In genomic region chr13:51588406-51588949, GRCh38 we compare ENCODE assay signal across 23 cellular contexts. TPM values are rescaled to one million over a fixed set of nuclear protein-coding genes. Genes with fewer than 3 reads are reported as not detected.
DNase-seq lines count a peak whose midpoint lies in the region; ATAC-seq and TF ChIP-seq lines count a peak whose summit lies in the region.
"Had no signal": no experiment of that assay in that cellular context is flagged by ENCODE, and none has a peak within 500 bp of the region (broad histone marks: within the 10 kb centered on the region; RNA-seq: fewer than 3 reads in every experiment).

No MANE protein-coding gene starts in this region.

- dilution Hi-C loops in IMR-90 (cut with HindIII; ENCODE audit: low sequenced_read_pairs, unreplicated experiment): no loop called here

- H4K91ac ChIP-seq in IMR-90 (ENCODE audit: insufficient read depth, low read depth, low read length): 0 out of 2 replicates have a peak overlapping the region, but pooled peaks have one; percentile 2

- peak overlapping the region; percentile 51; the same call in 1 of the 2 replicates for H4K5ac ChIP-seq in IMR-90 (ENCODE audit: low read depth, low read length)

- peak overlapping the region; percentile 17 for H3K27ac Mint-ChIP-seq in dendritic cell treated with granulocyte-macrophage colony-stimulating factor and Interleukin-4, amounts not matched to agents 40 ng/mL and 50 ng/mL, for 4 days
- H3K27ac Mint-ChIP-seq: activated CD4-positive, alpha-beta T cell treated with anti-CD3 and anti-CD28 coated beads, Interleukin-2, amount 10 ng/mL, durations not matched to agents 24 days and 14 days; activated naive CD4-positive, alpha-beta T cell treated with anti-CD3 and anti-CD28 coated beads, Interleukin-2, amount 10 ng/mL, durations not matched to agents 7 days and 5 days; stimulated activated naive B cell treated with anti-CD40 and anti-IgM and Interleukin-4, amounts not matched to agents 10 μg/mL and 1 μg/mL and 100 μg/mL, for 72 hours had no signal

- H3K36me3 ChIP-seq in SK-N-SH (replicated peaks in 1 of 2; ENCODE audit: control insufficient read depth in 1 of 2, insufficient read depth in 2 of 2, low read length in 1 of 2) (peaks cover 0 to 4% of the 10 kb centered on the region in 2 experiments), IMR-90 (ENCODE audit: control insufficient read depth, insufficient read depth, low read length) (no peaks in the 10 kb centered on the region), parathyroid adenoma (ENCODE audit: control insufficient read depth, insufficient read depth, low read length) (no peaks in the 10 kb centered on the region)
- H3K36me3 ChIP-seq: BLaER1 treated with 17β-estradiol and CSF1 and Interleukin-3, amounts not matched to agents 10 nM and 100 nM; HAP-1; lower lobe of right lung; tibial artery had no signal

- no peak overlapping the region; a peak in 1 of 4 replicates for H3K27ac ChIP-seq in SK-N-SH (ENCODE audit: low read depth in 2 of 2, low read length in 1 of 2)
- no peak overlapping the region for H3K27ac ChIP-seq in IMR-90 (ENCODE audit: insufficient read depth, low read length)
- H3K27ac ChIP-seq in parathyroid adenoma: peak overlapping the region; percentile 27
- H3K27ac ChIP-seq: BLaER1 treated with 17β-estradiol and CSF1 and Interleukin-3, amounts not matched to agents 10 nM and 100 nM; lower lobe of right lung; PC-9; psoas muscle; tibial artery had no signal

- H3K4ac ChIP-seq in IMR-90 (ENCODE audit: low read depth, low read length): peak overlapping the region; percentile 12; the same call in 1 of the 2 replicates

- H3K4me1 ChIP-seq in SK-N-SH (ENCODE audit: control insufficient read depth in 1 of 2, insufficient read depth in 2 of 2, low read depth in 1 of 2, low read length in 1 of 2): peaks cover 25 to 38% of the 10 kb centered on the region in 2 experiments; a peak in 3 of 4 replicates
- H3K4me1 ChIP-seq in IMR-90 (ENCODE audit: control insufficient read depth, insufficient read depth, low read length): peaks cover 8% of the 10 kb centered on the region
- peaks cover 30% of the 10 kb centered on the region for H3K4me1 ChIP-seq in parathyroid adenoma

- H3K27me3 ChIP-seq in SK-N-SH (ENCODE audit: insufficient read depth) (no peaks in the 10 kb centered on the region), IMR-90 (ENCODE audit: control insufficient read depth, insufficient read depth, low read length) (no peaks in the 10 kb centered on the region), parathyroid adenoma (ENCODE audit: control insufficient read depth, insufficient read depth, low read length) (no peaks in the 10 kb centered on the region)
- H3K27me3 ChIP-seq: BLaER1 treated with 17β-estradiol and CSF1 and Interleukin-3, amounts not matched to agents 10 nM and 100 nM; tibial artery had no signal

- H3K56ac ChIP-seq in IMR-90 (ENCODE audit: extremely low read depth, insufficient read depth, low read length): no peak overlapping the region

- no peaks in the 10 kb centered on the region for H3K27me3 Mint-ChIP-seq in dendritic cell treated with granulocyte-macrophage colony-stimulating factor and Interleukin-4, amounts not matched to agents 40 ng/mL and 50 ng/mL, for 4 days
- H3K27me3 Mint-ChIP-seq: activated CD4-positive, alpha-beta T cell treated with anti-CD3 and anti-CD28 coated beads, Interleukin-2, amount 10 ng/mL, durations not matched to agents 24 days and 14 days; activated naive CD4-positive, alpha-beta T cell treated with anti-CD3 and anti-CD28 coated beads, Interleukin-2, amount 10 ng/mL, durations not matched to agents 7 days and 5 days; stimulated activated naive B cell treated with anti-CD40 and anti-IgM and Interleukin-4, amounts not matched to agents 10 μg/mL and 1 μg/mL and 100 μg/mL, for 72 hours had no signal

- no TSS peak for BruUV-seq in IMR-90 (replicated peaks; lab: Mats Ljungman, UMichigan)

- CTCF ChIA-PET in SK-N-SH (lab: Yijun Ruan, JAX): interaction anchor here (1.1 kb wide), 1 partner anchor 209 kb away, joined by 3 read pairs; no protein-coding TSS in a partner anchor
- CTCF ChIA-PET in IMR-90 (lab: Yijun Ruan, JAX): no interaction called here

- no peak overlapping the region for H2BK120ac ChIP-seq in IMR-90 (ENCODE audit: low read depth, low read length)

- no peak overlapping the region for H2BK20ac ChIP-seq in IMR-90 (ENCODE audit: low read depth, low read length)

- no peak for TF ChIP-seq POLR2A in IMR-90 (IDR thresholded peaks at IDR 0.05; ENCODE audit: low read depth, low read length)

- H3K18ac ChIP-seq in IMR-90 (ENCODE audit: low read depth, low read length): peak overlapping the region; percentile 47; the same call in 1 of the 2 replicates

- intact Hi-C loops in IMR-90 (cut with micrococcal nuclease): loop anchor here (5.0 to 10.0 kb wide), 2 partner anchors 194 to 536 kb away; partner anchors contain the start of gene NEK5
- intact Hi-C loops in dendritic cell treated with granulocyte-macrophage colony-stimulating factor and Interleukin-4, amounts not matched to agents 40 ng/mL and 50 ng/mL, for 4 days (cut with micrococcal nuclease): loop anchor here (5.0 to 10.0 kb wide), 3 partner anchors 34 to 214 kb away; partner anchors contain the start of gene DHRS12

- 0 out of 2 replicates have a peak overlapping the region, but pooled peaks have one; percentile 16 for H3K14ac ChIP-seq in IMR-90 (replicated peaks; ENCODE audit: low read depth, low read length)

- 0 out of 3 replicates have a peak overlapping the region, but pooled peaks have one; percentile 17 for H2BK15ac ChIP-seq in IMR-90 (ENCODE audit: low read depth, low read length)

- TF ChIP-seq RAD21 in SK-N-SH (IDR thresholded peaks at IDR 0.05; ENCODE audit: low read length) (no peak), IMR-90 (IDR thresholded peaks at IDR 0.05; ENCODE audit: low read length) (no peak)

- H3K79me1 ChIP-seq in IMR-90 (ENCODE audit: low read depth in 1 of 2, low read length in 2 of 2): peaks cover 10 to 52% of the 10 kb centered on the region in 2 experiments

- TF ChIP-seq CTCF in SK-N-SH (IDR thresholded peaks at IDR 0.05): no peak
- no peak for TF ChIP-seq CTCF in IMR-90 (conservative IDR thresholded peaks at IDR 0.05; ENCODE audit: low read depth, low read length)
- TF ChIP-seq CTCF in parathyroid adenoma (IDR thresholded peaks at IDR 0.05): no peak

- no peak overlapping the region for H2AK9ac ChIP-seq in IMR-90 (replicated peaks; ENCODE audit: low read depth, low read length, poor library complexity)

- peaks cover 34% of the 10 kb centered on the region for H3K36me3 Mint-ChIP-seq in dendritic cell treated with granulocyte-macrophage colony-stimulating factor and Interleukin-4, amounts not matched to agents 40 ng/mL and 50 ng/mL, for 4 days (ENCODE audit: low read depth)
- H3K36me3 Mint-ChIP-seq: immature natural killer cell had no signal

- H3K9me1 ChIP-seq in IMR-90 (ENCODE audit: insufficient read depth, low read length): peaks cover 3% of the 10 kb centered on the region

- in situ Hi-C loops in IMR-90 (cut with MboI; ENCODE audit: low sequenced_read_pairs): loop anchor here (10.0 kb wide), 1 partner anchor 144 kb away; no protein-coding TSS in a partner anchor
- in situ Hi-C loops in KBM-7 (cut with MboI; ENCODE audit: low pct_unique_long_range_greater_than_20kb, low sequenced_read_pairs): no loop called here

- no peak overlapping the region for H3K9ac ChIP-seq in SK-N-SH
- no peak overlapping the region for H3K9ac ChIP-seq in IMR-90 (ENCODE audit: low read depth, low read length)
- H3K9ac ChIP-seq in parathyroid adenoma: no peak overlapping the region
- H3K9ac ChIP-seq: BLaER1 treated with 17β-estradiol and CSF1 and Interleukin-3, amounts not matched to agents 10 nM and 100 nM had no signal

- peak overlapping the region; percentile 75; the same call in 1 of the 2 replicates for H3K23ac ChIP-seq in IMR-90 (ENCODE audit: low read depth, low read length)

- H3F3A ChIP-seq in SK-N-SH (replicated peaks; ENCODE audit: insufficient read depth): peaks cover 38% of the 10 kb centered on the region

- H3K4me3 ChIP-seq in SK-N-SH (ENCODE audit: low read depth in 2 of 2, low read length in 1 of 2) (no peak overlapping the region), IMR-90 (ENCODE audit: insufficient read depth, low read depth, low read length) (no peak overlapping the region), parathyroid adenoma (ENCODE audit: low read depth, low read length) (no peak overlapping the region)
- H3K4me3 ChIP-seq: BLaER1 treated with 17β-estradiol and CSF1 and Interleukin-3, amounts not matched to agents 10 nM and 100 nM; HAP-1; lower lobe of right lung; PC-9; psoas muscle; tibial artery had no signal

- H3K4me1 Mint-ChIP-seq in dendritic cell treated with granulocyte-macrophage colony-stimulating factor and Interleukin-4, amounts not matched to agents 40 ng/mL and 50 ng/mL, for 4 days (ENCODE audit: low read depth): peaks cover 52% of the 10 kb centered on the region

- H4K8ac ChIP-seq in IMR-90 (ENCODE audit: low read depth in 2 of 2, low read length in 2 of 2): peak overlapping the region in 1 of 2 experiments; percentile 32; a peak in 2 of 4 replicates

- peak overlapping the region; percentile 40; the same call in 1 of the 2 replicates for H2AK5ac ChIP-seq in IMR-90 (ENCODE audit: low read depth, low read length)

- no peak overlapping the region for H3K4me2 ChIP-seq in SK-N-SH
- H3K4me2 ChIP-seq in IMR-90 (ENCODE audit: low read depth, low read length): no peak overlapping the region
- H3K4me2 ChIP-seq in parathyroid adenoma (ENCODE audit: low read length): peak overlapping the region; percentile 12
- H3K4me2 ChIP-seq: PC-9 had no signal

- peaks cover 82% of the 10 kb centered on the region for H3K79me2 ChIP-seq in SK-N-SH (ENCODE audit: insufficient read depth)
- H3K79me2 ChIP-seq in parathyroid adenoma: peaks cover 8% of the 10 kb centered on the region

- H4K20me1 ChIP-seq in SK-N-SH (ENCODE audit: insufficient read depth) (peaks cover 13% of the 10 kb centered on the region; the same call in 1 of the 2 replicates), IMR-90 (ENCODE audit: insufficient read depth, low read length) (0 out of 2 replicates have a peak, but pooled peaks cover 4% of the 10 kb centered on the region)

- H2AFZ ChIP-seq in SK-N-SH (ENCODE audit: low read depth) (no peak overlapping the region), IMR-90 (replicated peaks; ENCODE audit: low read length, poor library complexity) (no peak overlapping the region), parathyroid adenoma (no peak overlapping the region)
- H2AFZ ChIP-seq: PC-9 had no signal

- no peaks in the 10 kb centered on the region for H3K9me3 Mint-ChIP-seq in dendritic cell treated with granulocyte-macrophage colony-stimulating factor and Interleukin-4, amounts not matched to agents 40 ng/mL and 50 ng/mL, for 4 days
- H3K9me3 Mint-ChIP-seq: activated CD4-positive, alpha-beta T cell treated with anti-CD3 and anti-CD28 coated beads, Interleukin-2, amount 10 ng/mL, durations not matched to agents 24 days and 14 days; activated naive CD4-positive, alpha-beta T cell treated with anti-CD3 and anti-CD28 coated beads, Interleukin-2, amount 10 ng/mL, durations not matched to agents 7 days and 5 days; immature natural killer cell; stimulated activated naive B cell treated with anti-CD40 and anti-IgM and Interleukin-4, amounts not matched to agents 10 μg/mL and 1 μg/mL and 100 μg/mL, for 72 hours had no signal

- peak overlapping the region; percentile 46 for H3K4me3 Mint-ChIP-seq in dendritic cell treated with granulocyte-macrophage colony-stimulating factor and Interleukin-4, amounts not matched to agents 40 ng/mL and 50 ng/mL, for 4 days
- H3K4me3 Mint-ChIP-seq: activated CD4-positive, alpha-beta T cell treated with anti-CD3 and anti-CD28 coated beads, Interleukin-2, amount 10 ng/mL, durations not matched to agents 24 days and 14 days; activated naive CD4-positive, alpha-beta T cell treated with anti-CD3 and anti-CD28 coated beads, Interleukin-2, amount 10 ng/mL, durations not matched to agents 7 days and 5 days; stimulated activated naive B cell treated with anti-CD40 and anti-IgM and Interleukin-4, amounts not matched to agents 10 μg/mL and 1 μg/mL and 100 μg/mL, for 72 hours had no signal

- no peaks in the 10 kb centered on the region for H3K9me3 ChIP-seq in SK-N-SH
- H3K9me3 ChIP-seq in IMR-90 (ENCODE audit: control insufficient read depth, insufficient read depth, low read length): no peaks in the 10 kb centered on the region
- H3K9me3 ChIP-seq in parathyroid adenoma (ENCODE audit: control insufficient read depth, low read length): no peaks in the 10 kb centered on the region
- H3K9me3 ChIP-seq: BLaER1 treated with 17β-estradiol and CSF1 and Interleukin-3, amounts not matched to agents 10 nM and 100 nM; HAP-1; lower lobe of right lung; psoas muscle; tibial artery had no signal

- H3K9me2 ChIP-seq in SK-N-SH: no peaks in the 10 kb centered on the region

- WGBS in SK-N-SH (ENCODE audit: low lambda C conversion rate): 88% methylated on average over 2 of the region's 2 CpGs
- 100% methylated on average over 1 of the region's 2 CpGs; no CpG with 5 or more reads in 1 of the 2 experiments for WGBS in IMR-90 (ENCODE audit: extremely low coverage in 2 of 2, insufficient read length in 1 of 2), 2 experiments

- no peak for TF ChIP-seq EP300 in SK-N-SH (IDR thresholded peaks at IDR 0.05; ENCODE audit: borderline replicate concordance in 1 of 2, low read depth in 1 of 2, low read length in 1 of 2)

- H2BK5ac ChIP-seq in IMR-90 (ENCODE audit: low read depth, low read length, poor library complexity, severe bottlenecking): no peak overlapping the region

- POLR2A ChIA-PET in SK-N-SH (lab: Yijun Ruan, JAX): no interaction called here
- POLR2A ChIA-PET in IMR-90 (lab: Charles Lee; ENCODE audit: unreplicated experiment): no interaction called here

- DNase-seq in SK-N-SH: no peak
- no peak for DNase-seq in IMR-90
- no peak for DNase-seq in KBM-7
- DNase-seq in NCI-H146 (lab: John Stamatoyannopoulos, UW): no peak
- DNase-seq: activated CD4-positive, alpha-beta T cell treated with anti-CD3 and anti-CD28 coated beads, Interleukin-2, amount 10 ng/mL, durations not matched to agents 24 days and 14 days; activated CD8-positive, alpha-beta memory T cell treated with anti-CD3 and anti-CD28 coated beads, Interleukin-2, amount 50 U/mL, for 4 hours; activated naive CD4-positive, alpha-beta T cell treated with anti-CD3 and anti-CD28 coated beads, Interleukin-2, amount 10 ng/mL, durations not matched to agents 7 days and 5 days; dermis blood vessel endothelial cell; immature natural killer cell; lower lobe of right lung; MV-4-11; NCI-H2081 treated with DMSO at 0.1 percent for 48 hours; PC-9; psoas muscle; stimulated activated CD4-positive, alpha-beta T cell treated with anti-CD3 and anti-CD28 coated beads, Interleukin-12 subunit alpha, Interleukin-12 subunit beta, amount 100 ng/mL, for 4 hours; stimulated activated naive B cell treated with anti-CD40 and anti-IgM and Interleukin-4, amounts not matched to agents 10 μg/mL and 1 μg/mL and 100 μg/mL, for 72 hours; tibial artery had no signal

- ATAC-seq in SK-N-SH treated with all-trans-retinoic acid at 6 μM for 48 hours: no peak
- no peak for ATAC-seq in IMR-90 (ENCODE audit: low read depth)
- ATAC-seq in HG03378 (IDR thresholded peaks at IDR 0.05; ENCODE audit: unreplicated experiment): no peak
- ATAC-seq: lower lobe of right lung; psoas muscle; stimulated activated naive B cell treated with anti-CD40 and anti-IgM and Interleukin-4, amounts not matched to agents 10 μg/mL and 1 μg/mL and 100 μg/mL, for 72 hours had no signal

RNA-seq across cellular contexts. Expression of gene WDFY2, which starts 4.2 kb away (rescaled TPM):
- 4.1 and 5.4 TPM in 2 replicates for polyA plus RNA-seq in SK-N-SH (2012; rRNA removed)
- 2.6 and 2.9 TPM in 2 replicates for polyA plus RNA-seq in SK-N-SH (2012; cell fraction: cytosol; rRNA removed)
- polyA plus RNA-seq in SK-N-SH (2012; cell fraction: nucleus; rRNA removed): 15.1 and 20.4 TPM in 2 replicates
- total RNA-seq in IMR-90 (2012; rRNA removed): 4.3 and 6.7 TPM in 2 replicates
- polyA plus RNA-seq in IMR-90 (2012; rRNA removed): 4.3 and 5.4 TPM in 2 replicates
- polyA plus RNA-seq in IMR-90 (2012; cell fraction: cytosol; rRNA removed): 1.5 and 1.8 TPM in 2 replicates
- polyA plus RNA-seq in IMR-90 (2012; cell fraction: nucleus; rRNA removed; ENCODE audit: low replicate concordance): 10.1 and 27.3 TPM in 2 replicates
